9 cellular contexts compared by ENCODE assay signal in genomic region chr1:26772687-26773086, GRCh38. TPM values are rescaled to one million over a fixed set of nuclear protein-coding genes. Genes with fewer than 3 reads are reported as not detected.
DNase-seq lines count a peak whose midpoint lies in the region; ATAC-seq and TF ChIP-seq lines count a peak whose summit lies in the region.
"Had no signal": no experiment of that assay in that cellular context is flagged by ENCODE, and none has a peak within 500 bp of the region (broad histone marks: within the 10 kb centered on the region; RNA-seq: fewer than 3 reads in every experiment).

No MANE protein-coding gene starts in this region.

- no peak for TF ChIP-seq CTCF in ovary (IDR thresholded peaks at IDR 0.05)

- intact Hi-C loops in ovary (cut with DNase I): no loop called here

- WGBS in esophagus, 2 donors: 70 to 83% methylated on average over 4 of the region's 4 CpGs
- 82 to 89% (median 88%) methylated on average over 4 of the region's 4 CpGs for WGBS in ovary, 3 donors

- H3K27ac ChIP-seq in SJSA1 (peak overlapping the region; percentile 99), esophagus (ENCODE audit: low read depth in 2 of 2, low read length in 1 of 2) (peak overlapping the region; percentile 12 to 45), ovary (no peak overlapping the region)

- no peak for ATAC-seq in GM21528 (IDR thresholded peaks at IDR 0.05; ENCODE audit: low FRiP score, unreplicated experiment)

- no peaks in the 10 kb centered on the region for H3K27me3 ChIP-seq in SJSA1 (replicated peaks)
- no peaks in the 10 kb centered on the region for H3K27me3 ChIP-seq in esophagus (ENCODE audit: control insufficient read depth in 1 of 2, insufficient read depth in 2 of 2, low read length in 2 of 2)
- H3K27me3 ChIP-seq in ovary: no peaks in the 10 kb centered on the region

- TF ChIP-seq POLR2A in ovary (IDR thresholded peaks at IDR 0.05): no peak

- H3K36me3 ChIP-seq in SJSA1 (peaks cover 90% of the 10 kb centered on the region), esophagus (ENCODE audit: control insufficient read depth in 2 of 2, insufficient read depth in 2 of 2, low read length in 1 of 2) (peaks cover 19 to 51% of the 10 kb centered on the region in 2 donors), ovary (no peaks in the 10 kb centered on the region)

- peak; percentile 100 for DNase-seq in EL
- peak; percentile 95 to 97 for DNase-seq in SJSA1 (ENCODE audit: low read depth in 1 of 2, low spot score in 2 of 2)
- DNase-seq in ovary: no peak
- no peak for DNase-seq in NOMO-1 treated with DMSO at 0.1 percent for 48 hours (lab: John Stamatoyannopoulos, UW; ENCODE audit: unreplicated experiment)
- no peak for DNase-seq in effector CD8-positive, alpha-beta T cell (lab: John Stamatoyannopoulos, UW)
- DNase-seq in activated T-cell treated with anti-CD3 and anti-CD28 coated beads, Interleukin-2, amount 50 U/mL, for 1 hour: no peak
- DNase-seq: NCI-H187 had no signal

- H3K4me3 ChIP-seq in SJSA1 (no peak overlapping the region), esophagus (ENCODE audit: low read depth in 1 of 2, low read length in 2 of 2) (no peak overlapping the region), ovary (no peak overlapping the region)

- peaks cover 57% of the 10 kb centered on the region for H3K4me1 ChIP-seq in SJSA1 (replicated peaks)
- peaks cover 6 to 16% of the 10 kb centered on the region in 2 donors for H3K4me1 ChIP-seq in esophagus (ENCODE audit: control insufficient read depth in 2 of 2, insufficient read depth in 2 of 2, low read length in 1 of 2)
- peaks cover 22% of the 10 kb centered on the region for H3K4me1 ChIP-seq in ovary (ENCODE audit: insufficient read depth)

- peak; percentile 9 for TF ChIP-seq EP300 in ovary (IDR thresholded peaks at IDR 0.05)

- no peaks in the 10 kb centered on the region for H3K9me3 ChIP-seq in SJSA1 (replicated peaks)
- H3K9me3 ChIP-seq in esophagus (ENCODE audit: control insufficient read depth in 2 of 2, insufficient read depth in 1 of 2, low read depth in 1 of 2, low read length in 1 of 2): no peaks in the 10 kb centered on the region
- H3K9me3 ChIP-seq in ovary: no peaks in the 10 kb centered on the region

RNA-seq across cellular contexts. Expression of gene PIGV, which starts 15.1 kb away (rescaled TPM):
- total RNA-seq in SJSA1 (2014; rRNA removed; shearing (Covaris generic)): 10.2 and 21.3 TPM in 2 replicates
- polyA plus RNA-seq in esophagus (1 to 10 TPM; 5.1 to 7.1 TPM), ovary (10 to 100 TPM; 12.4 to 13.3 TPM)
- 10 to 100 TPM in 5 of 7 donors, 1 to 10 TPM in 2; 9.2 to 15.4 (median 10.5) TPM for total RNA-seq in ovary

RNA-seq across cellular contexts. Expression of gene ZDHHC18, which starts 53.8 kb away (rescaled TPM):
- 18.4 and 19.9 TPM in 2 replicates for total RNA-seq in SJSA1 (2014; rRNA removed; shearing (Covaris generic))
- polyA plus RNA-seq in esophagus (10 to 100 TPM; 14.4 to 15.0 TPM), ovary (10 to 100 TPM in 1 of 2 donors, 1 to 10 TPM in 1; 9.5 to 12.9 TPM)
- 10 to 100 TPM; 10.7 to 15.8 (median 12.3) TPM for total RNA-seq in ovary

Comparison
In these comparisons a context has a peak if more than half of its experiments do, and no peak if none do; other contexts are left out.
1. DNase-seq: peak in EL (single experiment) and SJSA1 (2 of 2); none in ovary (0 of 5), NOMO-1 treated with DMSO at 0.1 percent for 48 hours (single experiment), effector CD8-positive, alpha-beta T cell (single experiment) and activated T-cell treated with anti-CD3 and anti-CD28 coated beads, Interleukin-2, amount 50 U/mL, for 1 hour (single experiment).
2. H3K27ac ChIP-seq: peak in SJSA1 (single experiment) and esophagus (2 of 2); none in ovary (0 of 2).